17 cellular contexts compared by ENCODE assay signal in genomic region chr15:89325039-89325803, GRCh38. TPM values are rescaled to one million over a fixed set of nuclear protein-coding genes. Genes with fewer than 3 reads are reported as not detected.
A peak's percentile ranks its signal among the peaks of the same experiment; 100 is the strongest.
DNase-seq lines count a peak whose midpoint lies in the region; ATAC-seq lines count a peak whose summit lies in the region.
"Had no signal": no experiment of that assay in that cellular context is flagged by ENCODE, and none has a peak within 500 bp of the region (broad histone marks: within the 10 kb centered on the region; RNA-seq: fewer than 3 reads in every experiment).

No MANE protein-coding gene starts in this region.

- H3K4me1 ChIP-seq in CD4-positive, alpha-beta memory T cell (ENCODE audit: insufficient read depth, low read length): peaks cover 21% of the 10 kb centered on the region
- H3K4me1 ChIP-seq: SJSA1 had no signal

- peaks cover 97% of the 10 kb centered on the region for H3K36me3 ChIP-seq in CD4-positive, alpha-beta memory T cell (ENCODE audit: insufficient read depth, low read length)

- H3K27ac ChIP-seq in CD4-positive, alpha-beta memory T cell (ENCODE audit: low read depth, low read length): no peak overlapping the region
- H3K27ac ChIP-seq: SJSA1 had no signal

- peaks cover 19% of the 10 kb centered on the region for H3K4me1 Mint-ChIP-seq in activated naive CD4-positive, alpha-beta T cell treated with anti-CD3 and anti-CD28 coated beads for 36 hours (ENCODE audit: low read depth)
- H3K4me1 Mint-ChIP-seq in CD4-positive, alpha-beta memory T cell: peaks cover 14 to 43% (median 23%) of the 10 kb centered on the region in 4 donors
- peaks cover 30% of the 10 kb centered on the region for H3K4me1 Mint-ChIP-seq in T-helper 17 cell
- H3K4me1 Mint-ChIP-seq in effector memory CD8-positive, alpha-beta T cell (ENCODE audit: low read depth in 2 of 2): peaks cover 28 to 33% of the 10 kb centered on the region in 2 donors
- H3K4me1 Mint-ChIP-seq: GM23338 had no signal

- CTCF ChIA-PET in activated naive CD4-positive, alpha-beta T cell treated with anti-CD3 and anti-CD28 coated beads for 36 hours (lab: Charles Lee): interaction anchor here (0.9 to 1.4 kb wide), 4 partner anchors 9 to 24 kb away, joined by 3 to 4 read pairs (median 4); partner anchors contain the start of gene POLG
- CTCF ChIA-PET in CD4-positive, alpha-beta memory T cell (lab: Charles Lee; ENCODE audit: partially characterized antibody): interaction anchor here (4.0 kb wide), 1 partner anchor 33 kb away, joined by 16 read pairs; no protein-coding TSS in a partner anchor

- H3K4me3 Mint-ChIP-seq in activated naive CD4-positive, alpha-beta T cell treated with anti-CD3 and anti-CD28 coated beads for 36 hours: no peak overlapping the region
- H3K4me3 Mint-ChIP-seq in CD4-positive, alpha-beta memory T cell: peak overlapping the region in 1 of 8 donors; percentile 59
- H3K4me3 Mint-ChIP-seq in T-helper 17 cell: no peak overlapping the region
- no peak overlapping the region for H3K4me3 Mint-ChIP-seq in effector memory CD8-positive, alpha-beta T cell
- H3K4me3 Mint-ChIP-seq: CD8-positive, alpha-beta T cell; GM23338; IgD-negative memory B cell had no signal

- no peaks in the 10 kb centered on the region for H3K27me3 Mint-ChIP-seq in activated naive CD4-positive, alpha-beta T cell treated with anti-CD3 and anti-CD28 coated beads for 36 hours (ENCODE audit: low read depth)
- H3K27me3 Mint-ChIP-seq in CD4-positive, alpha-beta memory T cell: no peaks in the 10 kb centered on the region
- no peaks in the 10 kb centered on the region for H3K27me3 Mint-ChIP-seq in T-helper 17 cell
- no peaks in the 10 kb centered on the region for H3K27me3 Mint-ChIP-seq in effector memory CD8-positive, alpha-beta T cell
- H3K27me3 Mint-ChIP-seq: IgD-negative memory B cell had no signal

- peak overlapping the region; percentile 13 for H3K27ac Mint-ChIP-seq in activated naive CD4-positive, alpha-beta T cell treated with anti-CD3 and anti-CD28 coated beads for 36 hours
- H3K27ac Mint-ChIP-seq in activated naive CD4-positive, alpha-beta T cell treated with anti-CD3 and anti-CD28 coated beads, Interleukin-2, amount 50 U/mL, for 72 hours: peak overlapping the region in 1 of 2 donors; percentile 85
- H3K27ac Mint-ChIP-seq in CD4-positive, alpha-beta memory T cell: peak overlapping the region in 5 of 7 donors; percentile 12 to 87 (median 60)
- peak overlapping the region; percentile 32 for H3K27ac Mint-ChIP-seq in T-helper 17 cell
- H3K27ac Mint-ChIP-seq in effector memory CD8-positive, alpha-beta T cell: peak overlapping the region; percentile 79 to 83
- H3K27ac Mint-ChIP-seq: CD8-positive, alpha-beta T cell; GM23338 had no signal

- no peak overlapping the region for H3K4me3 ChIP-seq in CD4-positive, alpha-beta memory T cell (ENCODE audit: low read length in 2 of 2)
- H3K4me3 ChIP-seq: GM23338, SJSA1 had no signal

- no peaks in the 10 kb centered on the region for H3K9me3 ChIP-seq in CD4-positive, alpha-beta memory T cell (ENCODE audit: control insufficient read depth in 1 of 2, low read length in 2 of 2)
- H3K9me3 ChIP-seq in T-helper 17 cell (ENCODE audit: control insufficient read depth, low read length, poor library complexity, severe bottlenecking): no peaks in the 10 kb centered on the region
- H3K9me3 ChIP-seq: SJSA1 had no signal

- H3K27me3 ChIP-seq in CD4-positive, alpha-beta memory T cell (ENCODE audit: insufficient read depth, low read length): no peaks in the 10 kb centered on the region
- H3K27me3 ChIP-seq: SJSA1 had no signal

- POLR2A ChIA-PET in CD4-positive, alpha-beta memory T cell (lab: Charles Lee; ENCODE audit: partially characterized antibody): interaction anchor here (2.7 kb wide), 1 partner anchor 10 kb away, joined by 13 read pairs; the partner anchor contains the start of gene POLG

- no peak for DNase-seq in activated naive CD4-positive, alpha-beta T cell treated with anti-CD3 and anti-CD28 coated beads for 36 hours
- DNase-seq in activated naive CD4-positive, alpha-beta T cell treated with anti-CD3 and anti-CD28 coated beads, Interleukin-2, amount 50 U/mL, for 72 hours (ENCODE audit: low spot score in 2 of 2): no peak
- no peak for DNase-seq in CD4-positive, alpha-beta memory T cell
- no peak for DNase-seq in T-helper 17 cell
- DNase-seq in effector memory CD8-positive, alpha-beta T cell: no peak
- DNase-seq in mesenteric fat pad (ENCODE audit: low spot score): no peak
- no peak for DNase-seq in NCI-H524 (lab: John Stamatoyannopoulos, UW)
- DNase-seq: CD8-positive, alpha-beta T cell; GF-D8; MV-4-11; NCI-H1417 treated with DMSO at 0.1 percent for 48 hours; NCI-H2029; NCI-H524 treated with DMSO at 0.1 percent for 48 hours had no signal

- H3K36me3 Mint-ChIP-seq in activated naive CD4-positive, alpha-beta T cell treated with anti-CD3 and anti-CD28 coated beads for 36 hours (ENCODE audit: low read depth): peaks cover 58% of the 10 kb centered on the region
- peaks cover 16 to 26% of the 10 kb centered on the region in 2 donors for H3K36me3 Mint-ChIP-seq in activated naive CD4-positive, alpha-beta T cell treated with anti-CD3 and anti-CD28 coated beads, Interleukin-2, amount 50 U/mL, for 72 hours
- peaks cover 71 to 84% of the 10 kb centered on the region in 2 donors for H3K36me3 Mint-ChIP-seq in CD4-positive, alpha-beta memory T cell
- H3K36me3 Mint-ChIP-seq in T-helper 17 cell (ENCODE audit: low read depth): peaks cover 6% of the 10 kb centered on the region
- H3K36me3 Mint-ChIP-seq in effector memory CD8-positive, alpha-beta T cell (ENCODE audit: insufficient read depth): peaks cover 95% of the 10 kb centered on the region

- no peaks in the 10 kb centered on the region for H3K9me3 Mint-ChIP-seq in activated naive CD4-positive, alpha-beta T cell treated with anti-CD3 and anti-CD28 coated beads for 36 hours
- no peaks in the 10 kb centered on the region for H3K9me3 Mint-ChIP-seq in activated naive CD4-positive, alpha-beta T cell treated with anti-CD3 and anti-CD28 coated beads, Interleukin-2, amount 50 U/mL, for 72 hours
- peaks cover 0 to 1% (median 0%) of the 10 kb centered on the region in 8 donors for H3K9me3 Mint-ChIP-seq in CD4-positive, alpha-beta memory T cell
- no peaks in the 10 kb centered on the region for H3K9me3 Mint-ChIP-seq in effector memory CD8-positive, alpha-beta T cell
- H3K9me3 Mint-ChIP-seq: CD8-positive, alpha-beta T cell; GM23338; IgD-negative memory B cell had no signal

- intact Hi-C loops in activated naive CD4-positive, alpha-beta T cell treated with anti-CD3 and anti-CD28 coated beads for 36 hours (cut with micrococcal nuclease): no loop called here
- intact Hi-C loops in CD4-positive, alpha-beta memory T cell (cut with micrococcal nuclease): no loop called here

- no peak for ATAC-seq in activated naive CD4-positive, alpha-beta T cell treated with anti-CD3 and anti-CD28 coated beads, Interleukin-2, amount 50 U/mL, for 72 hours
- ATAC-seq in T-helper 17 cell (no peak), HG02678 (IDR thresholded peaks at IDR 0.05; ENCODE audit: unreplicated experiment) (no peak)
- ATAC-seq in effector memory CD8-positive, alpha-beta T cell (replicated peaks): no peak
- ATAC-seq: CD8-positive, alpha-beta T cell; GM23338 had no signal

RNA-seq across cellular contexts. Expression of gene POLG, which starts 9.4 kb away (rescaled TPM):
- total RNA-seq in activated naive CD4-positive, alpha-beta T cell treated with anti-CD3 and anti-CD28 coated beads for 36 hours: 10 to 100 TPM; 93.0 to 96.5 TPM
- total RNA-seq in activated naive CD4-positive, alpha-beta T cell treated with anti-CD3 and anti-CD28 coated beads, Interleukin-2, amount 50 U/mL, for 72 hours: 10 to 100 TPM; 76.1 to 83.7 TPM
- 100 to 1,000 TPM; 148 to 151 TPM for total RNA-seq in CD4-positive, alpha-beta memory T cell
- polyA plus RNA-seq in CD4-positive, alpha-beta memory T cell: 10 to 100 TPM; 19.4 to 51.4 TPM
- total RNA-seq in T-helper 17 cell: 100 to 1,000 TPM; 114 to 128 TPM
- total RNA-seq in mesenteric fat pad: 67.1 TPM
